In genomic region chr10:3782099-3782455, GRCh38 we compare ENCODE assay signal across 1 cellular context.
TF ChIP-seq lines count a peak whose summit lies in the region.

No MANE protein-coding gene starts in this region.

TF ChIP-seq in GM12878, 131 proteins besides CTCF, POLR2A, EP300 and RAD21 (continued from another document):
- TF ChIP-seq ZNF687 (IDR thresholded peaks at IDR 0.05) (no peak), GATAD2B (conservative IDR thresholded peaks at IDR 0.05; ENCODE audit: low read depth) (no peak), RB1 (IDR thresholded peaks at IDR 0.05; ENCODE audit: borderline replicate concordance) (no peak), ZSCAN29 (IDR thresholded peaks at IDR 0.05) (no peak), POLR2AphosphoS5 (IDR thresholded peaks at IDR 0.05; ENCODE audit: low read length) (no peak), SREBF2 (IDR thresholded peaks at IDR 0.05; ENCODE audit: low read length) (no peak), MEF2B (IDR thresholded peaks at IDR 0.05; ENCODE audit: partially characterized antibody, poor library complexity, severe bottlenecking) (no peak), NBN (IDR thresholded peaks at IDR 0.05) (no peak), YY1 (IDR thresholded peaks at IDR 0.05; ENCODE audit: low read depth, low read length) (no peak), NFXL1 (IDR thresholded peaks at IDR 0.05; ENCODE audit: borderline replicate concordance) (no peak), POU2F2 (IDR thresholded peaks at IDR 0.05; ENCODE audit: borderline replicate concordance, low read depth, low read length) (no peak), MTA2 (IDR thresholded peaks at IDR 0.05; ENCODE audit: low read depth) (no peak), BMI1 (IDR thresholded peaks at IDR 0.05; ENCODE audit: borderline replicate concordance) (peak; percentile 87), CBFB (IDR thresholded peaks at IDR 0.05; ENCODE audit: low read depth) (no peak), ATF2 (IDR thresholded peaks at IDR 0.05; ENCODE audit: low read length) (0 out of 2 replicates have a peak, but pooled peaks have one; percentile 15), E2F8 (IDR thresholded peaks at IDR 0.05; ENCODE audit: low read depth, partially characterized antibody) (no peak), ATF7 (IDR thresholded peaks at IDR 0.05; ENCODE audit: low read depth) (no peak), MXI1 (IDR thresholded peaks at IDR 0.05; ENCODE audit: low read depth, low read length) (0 out of 2 replicates have a peak, but pooled peaks have one; percentile 47)
